Comparison of ENCODE assay signal across 1 cellular context in genomic region chr15:66842710-66843441, GRCh38.
TF ChIP-seq lines count a peak whose summit lies in the region.

No MANE protein-coding gene starts in this region.

TF ChIP-seq in HepG2, 621 proteins besides CTCF, POLR2A, EP300 and RAD21 (continued from another document and continues in another):
- TF ChIP-seq SKIL (CRISPR knock-in tag; IDR thresholded peaks at IDR 0.05; ENCODE audit: borderline replicate concordance): no peak
- no peak for TF ChIP-seq ZNF879 (CRISPR knock-in tag; IDR thresholded peaks at IDR 0.05)
- no peak for TF ChIP-seq ZBTB7A (CRISPR knock-in tag; IDR thresholded peaks at IDR 0.05)
- TF ChIP-seq SIX1 (CRISPR knock-in tag; IDR thresholded peaks at IDR 0.05; ENCODE audit: borderline replicate concordance): no peak
- no peak for TF ChIP-seq AKNA (CRISPR knock-in tag; IDR thresholded peaks at IDR 0.05; ENCODE audit: borderline replicate concordance)
- TF ChIP-seq ZBTB44 (CRISPR knock-in tag; IDR thresholded peaks at IDR 0.05): no peak
- no peak for TF ChIP-seq ZNF605 (CRISPR knock-in tag; IDR thresholded peaks at IDR 0.05)
- TF ChIP-seq ZNF672 (CRISPR knock-in tag; IDR thresholded peaks at IDR 0.05): no peak
- TF ChIP-seq ARID5B (CRISPR knock-in tag; IDR thresholded peaks at IDR 0.05): 0 out of 2 replicates have a peak, but pooled peaks have one; percentile 14
- peak; percentile 45 for TF ChIP-seq PATZ1 (CRISPR knock-in tag; IDR thresholded peaks at IDR 0.05)
- TF ChIP-seq PHF5A (CRISPR knock-in tag; IDR thresholded peaks at IDR 0.05; ENCODE audit: low read depth, unreplicated experiment): no peak
- no peak for TF ChIP-seq ZZZ3 (CRISPR knock-in tag; IDR thresholded peaks at IDR 0.05; ENCODE audit: borderline replicate concordance)
- no peak for TF ChIP-seq ZNF512B (CRISPR knock-in tag; IDR thresholded peaks at IDR 0.05; ENCODE audit: borderline replicate concordance)
- TF ChIP-seq ZNF350 (CRISPR knock-in tag; IDR thresholded peaks at IDR 0.05; ENCODE audit: borderline replicate concordance, low read depth): no peak
- no peak for TF ChIP-seq SALL1 (CRISPR knock-in tag; IDR thresholded peaks at IDR 0.05)
- peak; percentile 56; the same call in 1 of the 2 replicates for TF ChIP-seq CEBPG (CRISPR knock-in tag; IDR thresholded peaks at IDR 0.05)
- TF ChIP-seq CBX5 (CRISPR knock-in tag; IDR thresholded peaks at IDR 0.05; ENCODE audit: borderline replicate concordance): 0 out of 2 replicates have a peak, but pooled peaks have one; percentile 26
- no peak for TF ChIP-seq KMT2B (CRISPR knock-in tag; IDR thresholded peaks at IDR 0.05)
- 0 out of 2 replicates have a peak, but pooled peaks have one; percentile 41 for TF ChIP-seq IKZF5 (CRISPR knock-in tag; IDR thresholded peaks at IDR 0.05)
- no peak for TF ChIP-seq REXO4 (CRISPR knock-in tag; IDR thresholded peaks at IDR 0.05; ENCODE audit: borderline replicate concordance)
- TF ChIP-seq NR2F6 (IDR thresholded peaks at IDR 0.05): no peak
- TF ChIP-seq NR2F6 (CRISPR knock-in tag; IDR thresholded peaks at IDR 0.05): peak; percentile 32; the same call in 1 of the 2 replicates
- TF ChIP-seq HNF4A (CRISPR knock-in tag; IDR thresholded peaks at IDR 0.05): peak; percentile 61
- TF ChIP-seq ZNF530 (CRISPR knock-in tag; IDR thresholded peaks at IDR 0.05; ENCODE audit: low read depth): no peak
- no peak for TF ChIP-seq ZNF280D (CRISPR knock-in tag; IDR thresholded peaks at IDR 0.05)
- no peak for TF ChIP-seq HOXA7 (CRISPR knock-in tag; IDR thresholded peaks at IDR 0.05)
- peak; percentile 54 for TF ChIP-seq SAP130 (CRISPR knock-in tag; IDR thresholded peaks at IDR 0.05; ENCODE audit: low read depth)
- peak; percentile 99 for TF ChIP-seq ZNF205 (CRISPR knock-in tag; IDR thresholded peaks at IDR 0.05)
- peak; percentile 96 for TF ChIP-seq ZKSCAN1 (IDR thresholded peaks at IDR 0.05; ENCODE audit: low read length)
- TF ChIP-seq NR2C2 (CRISPR knock-in tag; IDR thresholded peaks at IDR 0.05; ENCODE audit: borderline replicate concordance): peak; percentile 64
- TF ChIP-seq RCOR2 (CRISPR knock-in tag; IDR thresholded peaks at IDR 0.05): no peak
- TF ChIP-seq TEAD3 (CRISPR knock-in tag; optimal IDR thresholded peaks at IDR 0.05; ENCODE audit: borderline replicate concordance): peak; percentile 62
